Comparison of ENCODE assay signal across 9 cellular contexts in the genomic region with DNA sequence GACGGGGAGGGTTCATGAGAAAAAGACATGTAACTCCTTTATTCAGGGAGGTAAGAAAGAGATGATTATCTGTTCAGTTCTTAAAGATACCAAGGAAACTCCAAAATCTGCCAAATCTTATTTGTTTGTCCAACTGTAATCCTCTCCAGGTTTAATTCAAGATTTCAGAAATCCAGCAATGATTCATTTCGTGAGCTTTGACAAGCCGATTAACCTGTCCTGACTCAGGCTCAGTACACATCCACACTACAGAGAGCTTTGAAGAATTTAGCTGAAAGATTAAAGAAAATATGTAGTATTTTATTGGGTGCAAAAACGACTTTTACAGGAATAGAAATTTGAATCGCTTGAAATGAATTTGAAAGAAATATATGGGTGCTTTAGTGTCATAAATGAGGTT. TPM values are rescaled to one million over a fixed set of nuclear protein-coding genes. Genes with fewer than 3 reads are reported as not detected.
DNase-seq lines count a peak whose midpoint lies in the region; ATAC-seq, FAIRE-seq and TF ChIP-seq lines count a peak whose summit lies in the region.
"Had no signal": no experiment of that assay in that cellular context is flagged by ENCODE, and none has a peak within 500 bp of the region (broad histone marks: within the 10 kb centered on the region; RNA-seq: fewer than 3 reads in every experiment).

No MANE protein-coding gene starts in this region.

- WGBS in GM23248 (ENCODE audit: low coverage in 1 of 2, low lambda C conversion rate in 2 of 2, missing lambda C conversion rate in 2 of 2), 2 experiments: 88 to 91% methylated on average over 5 of the region's 5 CpGs

- dilution Hi-C loops in endothelial cell of umbilical vein (cut with MboI; ENCODE audit: extremely low pct_ligation_motif_present, low sequenced_read_pairs): no loop called here

- H3K27ac ChIP-seq in GM23248 (no peak overlapping the region), PC-3 (ENCODE audit: low read length) (peak overlapping the region; percentile 17; the same call in 1 of the 2 replicates), endothelial cell of umbilical vein (ENCODE audit: insufficient read depth, low read depth, low read length) (no peak overlapping the region), parathyroid adenoma (no peak overlapping the region)

- TF ChIP-seq POLR2A in endothelial cell of umbilical vein (IDR thresholded peaks at IDR 0.05; ENCODE audit: low read depth, low read length): no peak

- in situ Hi-C loops in GM23248 (cut with MboI) (no loop called here), GM13976 (cut with MboI; ENCODE audit: low sequenced_read_pairs, unreplicated experiment) (no loop called here)

- CTCF ChIA-PET in PC-3 (lab: Charles Lee): no interaction called here
- CTCF ChIA-PET in endothelial cell of umbilical vein (lab: Charles Lee): no interaction called here

- H3K9me2 ChIP-seq in GM23248 (ENCODE audit: insufficient read depth): peaks cover 5% of the 10 kb centered on the region; the same call in 1 of the 2 replicates
- H3K9me2 ChIP-seq in PC-3 (replicated peaks; ENCODE audit: low read length): no peaks in the 10 kb centered on the region

- H3K79me2 ChIP-seq in GM23248 (ENCODE audit: insufficient read depth) (peaks cover 40% of the 10 kb centered on the region), PC-3 (ENCODE audit: low read length) (peaks cover 26% of the 10 kb centered on the region), endothelial cell of umbilical vein (ENCODE audit: control insufficient read depth, insufficient read depth, low read length) (no peaks in the 10 kb centered on the region), parathyroid adenoma (peaks cover 3% of the 10 kb centered on the region)

- H3K4me3 ChIP-seq in GM23248 (peak overlapping the region; percentile 95), PC-3 (ENCODE audit: low read length) (peak overlapping the region; percentile 83), endothelial cell of umbilical vein (replicated peaks in 1 of 3; ENCODE audit: insufficient read depth in 1 of 3, low read depth in 1 of 3, low read length in 3 of 3) (no peak overlapping the region), parathyroid adenoma (ENCODE audit: low read depth, low read length) (no peak overlapping the region)

- H3K36me3 ChIP-seq in GM23248 (ENCODE audit: low read depth): no peaks in the 10 kb centered on the region
- H3K36me3 ChIP-seq in PC-3 (ENCODE audit: low read depth, low read length): no peaks in the 10 kb centered on the region
- no peaks in the 10 kb centered on the region for H3K36me3 ChIP-seq in endothelial cell of umbilical vein (ENCODE audit: control insufficient read depth in 2 of 2, extremely low read depth in 1 of 2, insufficient read depth in 2 of 2, low read length in 2 of 2)
- no peaks in the 10 kb centered on the region for H3K36me3 ChIP-seq in parathyroid adenoma (ENCODE audit: control insufficient read depth, insufficient read depth, low read length)

- BruUV-seq in PC-3 (replicated peaks; lab: Mats Ljungman, UMichigan): no TSS peak
- BruUV-seq in endothelial cell of umbilical vein (replicated peaks; lab: Mats Ljungman, UMichigan): no TSS peak

- peak overlapping the region; percentile 99 for H3K4me2 ChIP-seq in GM23248 (ENCODE audit: unreplicated experiment)
- peak overlapping the region; percentile 94 for H3K4me2 ChIP-seq in PC-3 (ENCODE audit: low read length)
- peak overlapping the region; percentile 91 for H3K4me2 ChIP-seq in endothelial cell of umbilical vein (ENCODE audit: insufficient read depth, low read length)
- peak overlapping the region; percentile 83 for H3K4me2 ChIP-seq in parathyroid adenoma (ENCODE audit: low read length)

- peak overlapping the region; percentile 92 for H3K9ac ChIP-seq in GM23248
- peak overlapping the region; percentile 84 for H3K9ac ChIP-seq in PC-3 (ENCODE audit: low read length)
- H3K9ac ChIP-seq in endothelial cell of umbilical vein (replicated peaks; ENCODE audit: extremely low read depth, insufficient read depth, low read length): peak overlapping the region; percentile 78
- H3K9ac ChIP-seq in parathyroid adenoma: no peak overlapping the region

- peaks cover 10% of the 10 kb centered on the region; the same call in 1 of the 2 replicates for H3F3A ChIP-seq in GM23248 (ENCODE audit: insufficient read depth)
- no peaks in the 10 kb centered on the region for H3F3A ChIP-seq in PC-3 (ENCODE audit: low read length, unreplicated experiment)

- FAIRE-seq in endothelial cell of umbilical vein (lab: Jason Lieb, UNC): no peak

- H3K9me3 ChIP-seq in GM23248 (ENCODE audit: low read depth) (no peaks in the 10 kb centered on the region), PC-3 (ENCODE audit: low read length) (no peaks in the 10 kb centered on the region), endothelial cell of umbilical vein (replicated peaks; ENCODE audit: control insufficient read depth, insufficient read depth, low read length) (no peaks in the 10 kb centered on the region), parathyroid adenoma (ENCODE audit: control insufficient read depth, low read length) (no peaks in the 10 kb centered on the region)

- POLR2A ChIA-PET in PC-3 (lab: Charles Lee; ENCODE audit: unreplicated experiment) (no interaction called here), endothelial cell of umbilical vein (lab: Charles Lee) (no interaction called here)

- H3K9me1 ChIP-seq in endothelial cell of umbilical vein (replicated peaks; ENCODE audit: control insufficient read depth, extremely low read depth, insufficient read depth, low read length): no peaks in the 10 kb centered on the region

- H3K4me1 ChIP-seq in GM23248 (ENCODE audit: insufficient read depth) (peaks cover 33% of the 10 kb centered on the region), PC-3 (ENCODE audit: insufficient read depth, low read length) (peaks cover 36% of the 10 kb centered on the region), endothelial cell of umbilical vein (ENCODE audit: control insufficient read depth, extremely low read depth, insufficient read depth, low read length) (peaks cover 6% of the 10 kb centered on the region), parathyroid adenoma (peaks cover 1% of the 10 kb centered on the region)

- intact Hi-C loops in PC-3 (cut with micrococcal nuclease) (no loop called here), endothelial cell of umbilical vein (cut with micrococcal nuclease) (no loop called here), cardiac septum (cut with DNase I) (no loop called here)

- no peak for ATAC-seq in PC-3

- H4K20me1 ChIP-seq in GM23248 (ENCODE audit: insufficient read depth) (no peaks in the 10 kb centered on the region), PC-3 (ENCODE audit: low read length) (no peaks in the 10 kb centered on the region), endothelial cell of umbilical vein (replicated peaks; ENCODE audit: control insufficient read depth, extremely low read depth, insufficient read depth, low read length) (no peaks in the 10 kb centered on the region)

- no peak for TF ChIP-seq CTCF in PC-3 (conservative IDR thresholded peaks at IDR 0.05; ENCODE audit: low read depth, low read length)
- no peak for TF ChIP-seq CTCF in endothelial cell of umbilical vein (IDR thresholded peaks at IDR 0.05; ENCODE audit: extremely low read depth in 1 of 2, insufficient read depth in 1 of 2, low read depth in 1 of 2, low read length in 2 of 2)
- no peak for TF ChIP-seq CTCF in parathyroid adenoma (IDR thresholded peaks at IDR 0.05)
- TF ChIP-seq CTCF in GM13976 (IDR thresholded peaks at IDR 0.05; ENCODE audit: borderline replicate concordance, control extremely low read depth, extremely low read depth, insufficient read depth, missing control alignments): no peak

- no peaks in the 10 kb centered on the region for H3K27me3 ChIP-seq in GM23248 (replicated peaks; ENCODE audit: insufficient read depth)
- no peaks in the 10 kb centered on the region for H3K27me3 ChIP-seq in PC-3 (ENCODE audit: low read length)
- H3K27me3 ChIP-seq in endothelial cell of umbilical vein (ENCODE audit: control insufficient read depth in 2 of 2, insufficient read depth in 2 of 2, low read length in 2 of 2): no peaks in the 10 kb centered on the region
- no peaks in the 10 kb centered on the region for H3K27me3 ChIP-seq in parathyroid adenoma (ENCODE audit: control insufficient read depth, insufficient read depth, low read length)

- DNase-seq in GM23248 (no peak), PC-3 (peak; percentile 61), endothelial cell of umbilical vein (ENCODE audit: low read depth, low spot score) (no peak), GM13976 (ENCODE audit: low spot score) (no peak), cardiac septum (ENCODE audit: low spot score) (no peak), NCI-H2171 (lab: John Stamatoyannopoulos, UW) (no peak), hippocampal formation (lab: John Stamatoyannopoulos, UW) (no peak)
- DNase-seq: left ventricle myocardium superior had no signal

- H2AFZ ChIP-seq in GM23248: peak overlapping the region; percentile 99
- H2AFZ ChIP-seq in PC-3 (ENCODE audit: low read length): no peak overlapping the region
- H2AFZ ChIP-seq in endothelial cell of umbilical vein (ENCODE audit: low read depth, low read length): no peak overlapping the region
- H2AFZ ChIP-seq in parathyroid adenoma: no peak overlapping the region

TF ChIP-seq in endothelial cell of umbilical vein, 7 proteins besides CTCF, POLR2A, EP300 and RAD21 (continues in another document):
- TF ChIP-seq EZH2 (IDR thresholded peaks at IDR 0.05; ENCODE audit: borderline replicate concordance, low read depth, low read length, severe bottlenecking) (no peak), FOS (IDR thresholded peaks at IDR 0.05; ENCODE audit: borderline replicate concordance, insufficient read depth, low read length) (no peak), JUN (IDR thresholded peaks at IDR 0.05; ENCODE audit: borderline replicate concordance, insufficient read depth, insufficient read length, low read depth) (no peak), GATA2 (IDR thresholded peaks at IDR 0.05; ENCODE audit: insufficient read depth, insufficient read length, low read depth, low read length) (no peak), POLR2AphosphoS5 (IDR thresholded peaks at IDR 0.05; ENCODE audit: insufficient read depth, low read depth, low read length) (no peak), MYC (IDR thresholded peaks at IDR 0.05; ENCODE audit: low read depth, low read length) (no peak)

RNA-seq across cellular contexts. Expression of a gene that starts 1.1 kb away (rescaled TPM):
- 25.4 and 28.9 TPM in 2 replicates for total RNA-seq in GM23248 (2014; rRNA removed; shearing (Covaris generic))
- polyA plus RNA-seq in GM23248 (2016; fragmentation: Nextera tagmentation; extraction: Ambion mirVana) (27.7 and 30.7 TPM in 2 replicates), endothelial cell of umbilical vein (2.4 and 4.0 TPM in 2 replicates)
- total RNA-seq in PC-3 (2014; rRNA removed) (14.9 and 17.2 TPM in 2 replicates), endothelial cell of umbilical vein (7.4 and 7.7 TPM in 2 replicates), cardiac septum (22.8 TPM)
- polyA plus RNA-seq in endothelial cell of umbilical vein (2011; cell fraction: cytosol; rRNA removed): 7.6 and 8.4 TPM in 2 replicates
- polyA plus RNA-seq in endothelial cell of umbilical vein (2011; cell fraction: nucleus; rRNA removed): 5.1 and 5.6 TPM in 2 replicates
- 8.5 and 8.8 TPM in 2 replicates for polyA plus RNA-seq in endothelial cell of umbilical vein (2012)
- polyA minus RNA-seq in endothelial cell of umbilical vein: 1.8 and 2.9 TPM in 2 replicates
- polyA minus RNA-seq in endothelial cell of umbilical vein (2011; cell fraction: cytosol; rRNA and poly(A)+ RNA removed): 6.7 TPM
- polyA minus RNA-seq in endothelial cell of umbilical vein (2011; cell fraction: nucleus; rRNA and poly(A)+ RNA removed): 6.3 and 6.4 TPM in 2 replicates

Comparison
In these comparisons a context has a peak if more than half of its experiments do, and no peak if none do; other contexts are left out.
1. H3K4me3 ChIP-seq: peak in GM23248 (single experiment) and PC-3 (single experiment); none in endothelial cell of umbilical vein (0 of 3) and parathyroid adenoma (single experiment).
2. Peak in every context shown above with its lines, with median percentiles within 50 percentile points of each other: H3K4me2 ChIP-seq.